Comparison of ENCODE assay signal across 8 cellular contexts in the genomic region with DNA sequence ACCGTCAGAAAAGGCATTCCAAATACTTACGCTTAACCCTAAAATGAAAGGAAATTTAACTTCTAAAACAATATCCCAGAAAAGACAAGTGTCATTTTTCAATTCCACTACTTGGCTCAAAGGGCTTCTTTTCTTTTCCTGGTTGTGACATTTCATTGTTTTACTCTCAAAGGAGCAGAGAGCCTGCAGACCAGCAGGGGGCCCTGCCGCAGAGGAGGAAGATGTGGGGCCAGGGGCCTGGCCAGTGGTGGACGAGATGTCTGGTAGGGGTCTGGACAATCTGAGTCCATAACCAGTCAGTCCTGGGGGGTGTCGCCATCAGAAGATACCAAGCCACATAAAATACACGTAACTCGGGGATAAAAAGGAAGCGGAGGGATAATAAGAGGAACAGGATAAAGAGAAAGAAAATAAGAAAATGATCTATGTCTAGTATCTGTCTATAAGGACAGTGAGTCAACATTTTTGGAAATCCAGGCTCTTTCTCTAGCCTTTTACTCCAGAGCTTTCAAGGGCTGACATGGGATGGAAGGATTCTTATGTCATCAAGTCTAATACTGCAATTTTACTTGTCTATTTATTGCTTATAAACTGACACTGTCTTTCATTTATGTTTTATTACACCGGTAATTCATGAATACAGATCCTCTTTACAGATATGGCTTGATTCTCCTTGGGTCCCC. TPM values are rescaled to one million over a fixed set of nuclear protein-coding genes. Genes with fewer than 3 reads are reported as not detected.
DNase-seq lines count a peak whose midpoint lies in the region; ATAC-seq and TF ChIP-seq lines count a peak whose summit lies in the region.

No MANE protein-coding gene starts in this region.

- peaks cover 39% of the 10 kb centered on the region for H3K4me1 ChIP-seq in CD4-positive, alpha-beta memory T cell (ENCODE audit: insufficient read depth, low read length)
- peaks cover 0 to 20% (median 0%) of the 10 kb centered on the region in 9 donors for H3K4me1 ChIP-seq in heart right ventricle

- no peak overlapping the region for H3K4me3 ChIP-seq in CD4-positive, alpha-beta memory T cell (ENCODE audit: low read length in 2 of 2)
- no peak overlapping the region for H3K4me3 ChIP-seq in heart right ventricle

- no peaks in the 10 kb centered on the region for H3K9me3 ChIP-seq in CD4-positive, alpha-beta memory T cell (ENCODE audit: control insufficient read depth in 1 of 2, low read length in 2 of 2)
- no peaks in the 10 kb centered on the region for H3K9me3 ChIP-seq in heart right ventricle

- H3K9me3 Mint-ChIP-seq in CD4-positive, alpha-beta memory T cell, result no peaks in the 10 kb centered on the region

- peak in 1 of 5 donors; percentile 17 for DNase-seq in CD4-positive, alpha-beta memory T cell
- DNase-seq in HuH-7 (ENCODE audit: low spot score), result peak; percentile 12
- peak; percentile 62 to 66 for DNase-seq in activated T-cell treated with anti-CD3 and anti-CD28 coated beads, Interleukin-2, amount 50 U/mL, for 48 hours
- DNase-seq in heart right ventricle, result peak; percentile 15 to 34
- DNase-seq in stimulated activated CD4-positive, alpha-beta T cell treated with anti-CD3 and anti-CD28 coated beads, Interleukin-15, amount 100 ng/mL, for 24 hours, result peak; percentile 52

- TF ChIP-seq CTCF in heart right ventricle (IDR thresholded peaks at IDR 0.05), result peak; percentile 17 to 75 (median 54)

- CTCF ChIA-PET in CD4-positive, alpha-beta memory T cell (lab: Charles Lee; ENCODE audit: partially characterized antibody), result interaction anchor here (0.8 to 2.3 kb wide), 11 partner anchors 8 to 154 kb away, joined by 3 to 7 read pairs (median 5); no protein-coding TSS in a partner anchor

- peaks cover 48 to 80% (median 61%) of the 10 kb centered on the region in 4 donors for H3K4me1 Mint-ChIP-seq in CD4-positive, alpha-beta memory T cell

- POLR2A ChIA-PET in CD4-positive, alpha-beta memory T cell (lab: Charles Lee; ENCODE audit: partially characterized antibody), result interaction anchor here (0.6 to 1.3 kb wide), 3 partner anchors 32 to 68 kb away, joined by 3 read pairs; no protein-coding TSS in a partner anchor

- H3K4me3 Mint-ChIP-seq in CD4-positive, alpha-beta memory T cell, result peak overlapping the region in 2 of 8 donors; percentile 11 to 58

- H3K36me3 ChIP-seq in CD4-positive, alpha-beta memory T cell (ENCODE audit: insufficient read depth, low read length), result no peaks in the 10 kb centered on the region
- no peaks in the 10 kb centered on the region for H3K36me3 ChIP-seq in heart right ventricle

- ATAC-seq in heart right ventricle (peak in 4 of 8 donors; percentile 47 to 78 (median 58)), GM21737 (IDR thresholded peaks at IDR 0.05; ENCODE audit: unreplicated experiment) (no peak), HG03280 (IDR thresholded peaks at IDR 0.05; ENCODE audit: unreplicated experiment) (no peak), HG03439 (IDR thresholded peaks at IDR 0.05; ENCODE audit: unreplicated experiment) (no peak)

- H3K27ac Mint-ChIP-seq in CD4-positive, alpha-beta memory T cell, result peak overlapping the region in 6 of 7 donors; percentile 10 to 79 (median 56)

- intact Hi-C loops in CD4-positive, alpha-beta memory T cell (cut with micrococcal nuclease), result loop anchor here (1.0 to 5.0 kb wide), 2 partner anchors 54 to 133 kb away; a partner anchor contains a TSS
- intact Hi-C loops in heart right ventricle (cut with DNase I), result loop anchor here in 5 of 10 donors (5.0 to 10.0 kb wide), 3 partner anchors 61 to 131 kb away; no protein-coding TSS in a partner anchor

- H3K27ac ChIP-seq in CD4-positive, alpha-beta memory T cell (ENCODE audit: low read depth, low read length), result no peak overlapping the region
- H3K27ac ChIP-seq in heart right ventricle, result peak overlapping the region in 1 of 10 donors; percentile 45

- WGBS in heart right ventricle, 2 donors, result 70 to 75% methylated on average over 9 of the region's 9 CpGs

- H3K27me3 ChIP-seq in CD4-positive, alpha-beta memory T cell (ENCODE audit: insufficient read depth, low read length), result no peaks in the 10 kb centered on the region
- no peaks in the 10 kb centered on the region for H3K27me3 ChIP-seq in heart right ventricle

- no peaks in the 10 kb centered on the region for H3K27me3 Mint-ChIP-seq in CD4-positive, alpha-beta memory T cell

- H3K36me3 Mint-ChIP-seq in CD4-positive, alpha-beta memory T cell, result peaks cover 14 to 32% of the 10 kb centered on the region in 2 donors

RNA-seq across cellular contexts. Expression of a gene that starts 54.2 kb away (rescaled TPM):
- total RNA-seq in CD4-positive, alpha-beta memory T cell, result 100 to 1,000 TPM; 120 TPM
- 100 to 1,000 TPM; 131 to 160 TPM for polyA plus RNA-seq in CD4-positive, alpha-beta memory T cell
- total RNA-seq in heart right ventricle, result 10 to 100 TPM; 12.8 to 26.1 (median 17.9) TPM
- polyA plus RNA-seq in heart right ventricle, result 1 to 10 TPM; 6.6 to 7.4 TPM

Comparison
In these comparisons a context has a peak if more than half of its experiments do, and no peak if none do; other contexts are left out.
1. RNA of a gene that starts 54.2 kb away (total RNA-seq): 120 TPM in CD4-positive, alpha-beta memory T cell; 12.8 to 26.1 TPM in heart right ventricle; every median in the first group is over 4 times any median in the second.